11 cellular contexts compared by ENCODE assay signal in genomic region chr3:171001250-171001893, GRCh38. TPM values are rescaled to one million over a fixed set of nuclear protein-coding genes. Genes with fewer than 3 reads are reported as not detected.
"Had no signal": no experiment of that assay in that cellular context is flagged by ENCODE, and none has a peak within 500 bp of the region (broad histone marks: within the 10 kb centered on the region; RNA-seq: fewer than 3 reads in every experiment).

No MANE protein-coding gene starts in this region.

- DNase-seq: amniotic stem cell, dorsolateral prefrontal cortex, left colon, nephron progenitor cell had no signal

- H3K4me3 Mint-ChIP-seq: activated naive CD4-positive, alpha-beta T cell treated with anti-CD3 and anti-CD28 coated beads, Interleukin-2, amount 50 U/mL, for 24 hours; nephron progenitor cell had no signal

- H3K27ac Mint-ChIP-seq: activated naive CD4-positive, alpha-beta T cell treated with anti-CD3 and anti-CD28 coated beads, Interleukin-2, amount 50 U/mL, for 24 hours; nephron progenitor cell had no signal

- H3K9me3 Mint-ChIP-seq: activated naive CD4-positive, alpha-beta T cell treated with anti-CD3 and anti-CD28 coated beads, Interleukin-2, amount 50 U/mL, for 24 hours; nephron progenitor cell had no signal

- H3K4me1 Mint-ChIP-seq: activated naive CD4-positive, alpha-beta T cell treated with anti-CD3 and anti-CD28 coated beads, Interleukin-2, amount 50 U/mL, for 24 hours had no signal

- H3K27me3 Mint-ChIP-seq: activated naive CD4-positive, alpha-beta T cell treated with anti-CD3 and anti-CD28 coated beads, Interleukin-2, amount 50 U/mL, for 24 hours had no signal

- H3K36me3 ChIP-seq: brain microvascular endothelial cell had no signal

- H3K36me3 Mint-ChIP-seq: activated naive CD4-positive, alpha-beta T cell treated with anti-CD3 and anti-CD28 coated beads, Interleukin-2, amount 50 U/mL, for 24 hours had no signal

RNA-seq across cellular contexts. Expression of gene SLC2A2, which starts 25.1 kb away (rescaled TPM):
- total RNA-seq: esophagus mucosa; left colon; mammary epithelial cell; omental fat pad; T-helper 2 cell treated with Interferon-gamma antibody and Interleukin-4, amounts not matched to agents 100 ng/mL and 5 ng/mL, for 36 hours; urinary bladder had no signal
- polyA plus RNA-seq: mammary epithelial cell had no signal
